ENCODE assay signal across 8 cellular contexts in the genomic region with DNA sequence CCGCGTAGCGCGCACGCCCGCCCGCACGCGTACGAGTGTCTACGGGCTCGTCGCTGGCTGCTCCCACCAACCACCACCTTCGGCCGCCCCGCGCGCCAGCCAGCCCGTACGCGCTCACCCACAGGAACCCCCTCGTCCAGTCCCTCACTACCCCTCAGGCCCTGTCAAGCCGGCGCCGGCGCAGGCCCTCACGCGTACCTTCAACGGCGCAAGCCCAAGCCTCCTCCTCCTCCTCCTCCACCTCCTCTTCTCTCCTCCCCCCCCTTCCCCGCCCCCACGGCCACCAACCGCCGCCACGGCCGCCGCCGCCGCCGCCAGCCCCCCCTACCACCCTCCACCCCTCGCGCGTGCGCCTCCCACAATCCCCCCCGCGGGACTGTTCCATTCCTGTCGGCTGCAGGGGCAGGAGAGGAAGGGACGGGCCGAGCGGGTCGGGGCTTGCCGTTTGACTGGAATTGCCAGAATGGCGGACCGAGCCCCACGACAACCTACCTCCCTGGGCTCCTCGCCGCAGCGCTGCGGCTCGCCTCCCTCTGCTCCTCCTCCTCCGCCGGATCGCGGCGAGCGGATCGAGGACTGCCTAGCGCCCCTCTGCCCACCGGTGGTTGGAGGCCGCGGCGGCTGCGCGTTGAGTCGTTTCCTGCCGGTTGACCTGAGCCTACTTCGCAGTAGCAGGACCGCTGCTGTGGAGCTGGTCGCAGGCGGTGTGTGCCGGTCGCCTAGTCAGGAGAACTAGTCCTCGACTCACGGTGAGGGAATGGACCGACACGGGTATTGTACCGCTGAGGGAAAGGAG. TPM values are rescaled to one million over a fixed set of nuclear protein-coding genes. Genes with fewer than 3 reads are reported as not detected.
DNase-seq lines count a peak whose midpoint lies in the region; ATAC-seq and TF ChIP-seq lines count a peak whose summit lies in the region.

A gene with protein sequence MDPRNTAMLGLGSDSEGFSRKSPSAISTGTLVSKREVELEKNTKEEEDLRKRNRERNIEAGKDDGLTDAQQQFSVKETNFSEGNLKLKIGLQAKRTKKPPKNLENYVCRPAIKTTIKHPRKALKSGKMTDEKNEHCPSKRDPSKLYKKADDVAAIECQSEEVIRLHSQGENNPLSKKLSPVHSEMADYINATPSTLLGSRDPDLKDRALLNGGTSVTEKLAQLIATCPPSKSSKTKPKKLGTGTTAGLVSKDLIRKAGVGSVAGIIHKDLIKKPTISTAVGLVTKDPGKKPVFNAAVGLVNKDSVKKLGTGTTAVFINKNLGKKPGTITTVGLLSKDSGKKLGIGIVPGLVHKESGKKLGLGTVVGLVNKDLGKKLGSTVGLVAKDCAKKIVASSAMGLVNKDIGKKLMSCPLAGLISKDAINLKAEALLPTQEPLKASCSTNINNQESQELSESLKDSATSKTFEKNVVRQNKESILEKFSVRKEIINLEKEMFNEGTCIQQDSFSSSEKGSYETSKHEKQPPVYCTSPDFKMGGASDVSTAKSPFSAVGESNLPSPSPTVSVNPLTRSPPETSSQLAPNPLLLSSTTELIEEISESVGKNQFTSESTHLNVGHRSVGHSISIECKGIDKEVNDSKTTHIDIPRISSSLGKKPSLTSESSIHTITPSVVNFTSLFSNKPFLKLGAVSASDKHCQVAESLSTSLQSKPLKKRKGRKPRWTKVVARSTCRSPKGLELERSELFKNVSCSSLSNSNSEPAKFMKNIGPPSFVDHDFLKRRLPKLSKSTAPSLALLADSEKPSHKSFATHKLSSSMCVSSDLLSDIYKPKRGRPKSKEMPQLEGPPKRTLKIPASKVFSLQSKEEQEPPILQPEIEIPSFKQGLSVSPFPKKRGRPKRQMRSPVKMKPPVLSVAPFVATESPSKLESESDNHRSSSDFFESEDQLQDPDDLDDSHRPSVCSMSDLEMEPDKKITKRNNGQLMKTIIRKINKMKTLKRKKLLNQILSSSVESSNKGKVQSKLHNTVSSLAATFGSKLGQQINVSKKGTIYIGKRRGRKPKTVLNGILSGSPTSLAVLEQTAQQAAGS (N-terminal part only) (minus strand): TSS at position 223 of the 796 bp plus-strand sequence. CDS start 41,284 bp downstream, outside the sequence.

- peak within 1 kb of the TSS; percentile 87 to 93 (median 88) for H3K4me3 ChIP-seq in liver (ENCODE audit: low read depth in 1 of 3, low read length in 3 of 3)

- TF ChIP-seq RAD21 in liver (IDR thresholded peaks at IDR 0.05), result peak in 1 of 2 donors; percentile 10

- H3K36me3 ChIP-seq in liver (ENCODE audit: control insufficient read depth in 4 of 4, insufficient read depth in 3 of 4, low read depth in 1 of 4, low read length in 3 of 4), result peaks cover 0 to 2% (median 0%) of the 10 kb centered on the region in 4 donors

- H3K4me1 ChIP-seq in liver (ENCODE audit: control insufficient read depth in 4 of 4, insufficient read depth in 4 of 4, low read length in 3 of 4), result peaks cover 0 to 15% (median 9%) of the 10 kb centered on the region in 4 donors

- WGBS in liver, result under 1% methylated on average over 87 of the region's 87 CpGs

- no peaks in the 10 kb centered on the region for H3K27me3 ChIP-seq in liver (ENCODE audit: control insufficient read depth in 4 of 4, insufficient read depth in 4 of 4, low read length in 3 of 4)

- H3K27ac ChIP-seq in liver (ENCODE audit: low read depth in 1 of 2, low read length in 2 of 2), result peak within 1 kb of the TSS; percentile 98 to 99

- ATAC-seq in GM19397 (IDR thresholded peaks at IDR 0.05; ENCODE audit: unreplicated experiment), result peak; percentile 76
- ATAC-seq in HG03571 (IDR thresholded peaks at IDR 0.05; ENCODE audit: unreplicated experiment), result peak; percentile 80

- H3K9me3 ChIP-seq in liver (ENCODE audit: control insufficient read depth in 4 of 4, low read length in 3 of 4), result no peaks in the 10 kb centered on the region

- peak; percentile 89 to 100 (median 98) for DNase-seq in C1 segment of cervical spinal cord (lab: John Stamatoyannopoulos, UW)
- DNase-seq in NCI-H82 (lab: John Stamatoyannopoulos, UW), result peak; percentile 97
- peak; percentile 93 to 94 for DNase-seq in activated CD4-positive, alpha-beta T cell treated with anti-CD3 and anti-CD28 coated beads, Interleukin-2, amount 50 U/mL, for 48 hours
- DNase-seq in dermis blood vessel endothelial cell, result peak; percentile 95
- DNase-seq in stimulated activated CD4-positive, alpha-beta T cell treated with anti-CD3 and anti-CD28 coated beads, Interleukin-4, amount 100 ng/mL, for 1 hour, result peak; percentile 93

- TF ChIP-seq CTCF in liver (IDR thresholded peaks at IDR 0.05; ENCODE audit: low read depth, low read length, missing input control), result no peak

- H3K9ac ChIP-seq in liver (ENCODE audit: low read depth in 1 of 2, low read length in 2 of 2), result peak within 1 kb of the TSS; percentile 81 to 85

TF ChIP-seq in liver, 16 proteins besides CTCF, POLR2A, EP300 and RAD21:
- TF ChIP-seq YY1 (IDR thresholded peaks at IDR 0.05) (peak; percentile 43), HNF4G (IDR thresholded peaks at IDR 0.05) (no peak), TAF1 (conservative IDR thresholded peaks at IDR 0.05) (peak; percentile 93), EGR1 (IDR thresholded peaks at IDR 0.05; ENCODE audit: low read depth in 2 of 2) (no peak), MAX (IDR thresholded peaks at IDR 0.05) (no peak), RXRA (IDR thresholded peaks at IDR 0.05) (peak in 1 of 2 donors; percentile 44), JUND (IDR thresholded peaks at IDR 0.05) (no peak), HNF4A (conservative IDR thresholded peaks at IDR 0.05) (no peak), SP1 (IDR thresholded peaks at IDR 0.05) (peak; percentile 58), ZBTB33 (IDR thresholded peaks at IDR 0.05) (no peak), NR2F2 (IDR thresholded peaks at IDR 0.05) (no peak), GABPA (IDR thresholded peaks at IDR 0.05 in 1 of 2, conservative IDR thresholded peaks at IDR 0.05 in 1 of 2) (peak in 1 of 2 donors; percentile 71), FOXA1 (IDR thresholded peaks at IDR 0.05) (peak; percentile 5), FOXA2 (IDR thresholded peaks at IDR 0.05) (no peak)
- TF ChIP-seq, protein P1, sequence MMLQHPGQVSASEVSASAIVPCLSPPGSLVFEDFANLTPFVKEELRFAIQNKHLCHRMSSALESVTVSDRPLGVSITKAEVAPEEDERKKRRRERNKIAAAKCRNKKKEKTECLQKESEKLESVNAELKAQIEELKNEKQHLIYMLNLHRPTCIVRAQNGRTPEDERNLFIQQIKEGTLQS (IDR thresholded peaks at IDR 0.05), result no peak
- TF ChIP-seq, protein P2, sequence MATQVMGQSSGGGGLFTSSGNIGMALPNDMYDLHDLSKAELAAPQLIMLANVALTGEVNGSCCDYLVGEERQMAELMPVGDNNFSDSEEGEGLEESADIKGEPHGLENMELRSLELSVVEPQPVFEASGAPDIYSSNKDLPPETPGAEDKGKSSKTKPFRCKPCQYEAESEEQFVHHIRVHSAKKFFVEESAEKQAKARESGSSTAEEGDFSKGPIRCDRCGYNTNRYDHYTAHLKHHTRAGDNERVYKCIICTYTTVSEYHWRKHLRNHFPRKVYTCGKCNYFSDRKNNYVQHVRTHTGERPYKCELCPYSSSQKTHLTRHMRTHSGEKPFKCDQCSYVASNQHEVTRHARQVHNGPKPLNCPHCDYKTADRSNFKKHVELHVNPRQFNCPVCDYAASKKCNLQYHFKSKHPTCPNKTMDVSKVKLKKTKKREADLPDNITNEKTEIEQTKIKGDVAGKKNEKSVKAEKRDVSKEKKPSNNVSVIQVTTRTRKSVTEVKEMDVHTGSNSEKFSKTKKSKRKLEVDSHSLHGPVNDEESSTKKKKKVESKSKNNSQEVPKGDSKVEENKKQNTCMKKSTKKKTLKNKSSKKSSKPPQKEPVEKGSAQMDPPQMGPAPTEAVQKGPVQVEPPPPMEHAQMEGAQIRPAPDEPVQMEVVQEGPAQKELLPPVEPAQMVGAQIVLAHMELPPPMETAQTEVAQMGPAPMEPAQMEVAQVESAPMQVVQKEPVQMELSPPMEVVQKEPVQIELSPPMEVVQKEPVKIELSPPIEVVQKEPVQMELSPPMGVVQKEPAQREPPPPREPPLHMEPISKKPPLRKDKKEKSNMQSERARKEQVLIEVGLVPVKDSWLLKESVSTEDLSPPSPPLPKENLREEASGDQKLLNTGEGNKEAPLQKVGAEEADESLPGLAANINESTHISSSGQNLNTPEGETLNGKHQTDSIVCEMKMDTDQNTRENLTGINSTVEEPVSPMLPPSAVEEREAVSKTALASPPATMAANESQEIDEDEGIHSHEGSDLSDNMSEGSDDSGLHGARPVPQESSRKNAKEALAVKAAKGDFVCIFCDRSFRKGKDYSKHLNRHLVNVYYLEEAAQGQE (IDR thresholded peaks at IDR 0.05), result peak; percentile 60

RNA-seq across cellular contexts. Expression of the gene that starts here (rescaled TPM):
- total RNA-seq in dermis blood vessel endothelial cell (24.2 and 32.4 TPM in 2 replicates), liver (10 to 100 TPM; 13.7 to 30.3 TPM)
- polyA plus RNA-seq in liver, result 10 to 100 TPM in 1 of 2 donors, 1 to 10 TPM in 1; 3.9 to 14.1 TPM

Comparison
In these comparisons a context has a peak if more than half of its experiments do, and no peak if none do; other contexts are left out.
1. Peak in every context shown above with its lines: DNase-seq, ATAC-seq, H3K4me3 ChIP-seq and H3K27ac ChIP-seq.